8 cellular contexts compared by ENCODE assay signal in genomic region chr2:195498176-195498575, GRCh38.
DNase-seq lines count a peak whose midpoint lies in the region; ATAC-seq and TF ChIP-seq lines count a peak whose summit lies in the region.

No MANE protein-coding gene starts in this region.

- TF ChIP-seq CTCF in endodermal cell (conservative IDR thresholded peaks at IDR 0.05) (peak; percentile 74), progenitor cell of endocrine pancreas (IDR thresholded peaks at IDR 0.05; ENCODE audit: unreplicated experiment) (peak; percentile 37)

- no peak overlapping the region for H3K9ac ChIP-seq in endodermal cell (ENCODE audit: extremely low read depth, low read length, poor library complexity, severe bottlenecking)

- ATAC-seq in HG03280 (IDR thresholded peaks at IDR 0.05; ENCODE audit: unreplicated experiment) = peak; percentile 73

- peaks cover 20% of the 10 kb centered on the region for H3K27me3 ChIP-seq in endodermal cell (ENCODE audit: control insufficient read depth, insufficient read depth, low read length, poor library complexity, severe bottlenecking)

- no peaks in the 10 kb centered on the region for H3K36me3 Mint-ChIP-seq in endodermal cell (ENCODE audit: low read depth)
- no peaks in the 10 kb centered on the region for H3K36me3 Mint-ChIP-seq in progenitor cell of endocrine pancreas (ENCODE audit: insufficient read depth)

- H3K4me3 Mint-ChIP-seq in endodermal cell = no peak overlapping the region
- H3K4me3 Mint-ChIP-seq in progenitor cell of endocrine pancreas (ENCODE audit: low read depth) = no peak overlapping the region

- H3K9me3 Mint-ChIP-seq in endodermal cell = no peaks in the 10 kb centered on the region
- peaks cover 4% of the 10 kb centered on the region for H3K9me3 Mint-ChIP-seq in progenitor cell of endocrine pancreas (ENCODE audit: low read depth)

- H3K27ac Mint-ChIP-seq in endodermal cell = no peak overlapping the region
- no peak overlapping the region for H3K27ac Mint-ChIP-seq in progenitor cell of endocrine pancreas

- H3K9me3 ChIP-seq in endodermal cell (ENCODE audit: control insufficient read depth, low read length) = no peaks in the 10 kb centered on the region

- DNase-seq in DMS53 (lab: John Stamatoyannopoulos, UW) (peak; percentile 43), DMS53 treated with DMSO at 0.1 percent for 48 hours (lab: John Stamatoyannopoulos, UW; ENCODE audit: unreplicated experiment) (no peak), endodermal cell (peak; percentile 83), progenitor cell of endocrine pancreas (ENCODE audit: low spot score, unreplicated experiment) (no peak), SHP77 (lab: John Stamatoyannopoulos, UW) (no peak), middle frontal gyrus (ENCODE audit: extremely low spot score, low spot score) (no peak)
- DNase-seq in activated CD4-positive, alpha-beta T cell treated with anti-CD3 and anti-CD28 coated beads for 4 hours = peak; percentile 65 to 77

- H3K4me1 Mint-ChIP-seq in endodermal cell = no peaks in the 10 kb centered on the region
- H3K4me1 Mint-ChIP-seq in progenitor cell of endocrine pancreas (ENCODE audit: low read depth) = no peaks in the 10 kb centered on the region

- peaks cover 3% of the 10 kb centered on the region for H3K27me3 Mint-ChIP-seq in endodermal cell (ENCODE audit: insufficient read depth)
- peaks cover 3% of the 10 kb centered on the region for H3K27me3 Mint-ChIP-seq in progenitor cell of endocrine pancreas

- H3K27ac ChIP-seq in endodermal cell (ENCODE audit: low read depth, low read length) = no peak overlapping the region

- H3K36me3 ChIP-seq in endodermal cell (ENCODE audit: control insufficient read depth, insufficient read depth, low read length) = no peaks in the 10 kb centered on the region

- no peaks in the 10 kb centered on the region for H3K4me1 ChIP-seq in endodermal cell (ENCODE audit: control insufficient read depth, insufficient read depth, low read length)

- H3K4me3 ChIP-seq in endodermal cell (ENCODE audit: low read length) = no peak overlapping the region

Comparison
In these comparisons a context has a peak if more than half of its experiments do, and no peak if none do; other contexts are left out.
1. DNase-seq: peak in DMS53 (single experiment), activated CD4-positive, alpha-beta T cell treated with anti-CD3 and anti-CD28 coated beads for 4 hours (2 of 2) and endodermal cell (single experiment); none in DMS53 treated with DMSO at 0.1 percent for 48 hours (single experiment), progenitor cell of endocrine pancreas (single experiment), SHP77 (0 of 2) and middle frontal gyrus (single experiment).